ENCODE assay signal across 19 cellular contexts in genomic region chr7:6016653-6016966, GRCh38. TPM values are rescaled to one million over a fixed set of nuclear protein-coding genes. Genes with fewer than 3 reads are reported as not detected.
DNase-seq lines count a peak whose midpoint lies in the region; ATAC-seq and TF ChIP-seq lines count a peak whose summit lies in the region.
"Had no signal": no experiment of that assay in that cellular context is flagged by ENCODE, and none has a peak within 500 bp of the region (broad histone marks: within the 10 kb centered on the region; RNA-seq: fewer than 3 reads in every experiment).

No MANE protein-coding gene starts in this region.

- peak overlapping the region; percentile 98; the same call in 1 of the 2 replicates for H3K27ac ChIP-seq in IMR-90 (ENCODE audit: insufficient read depth, low read length)
- peak overlapping the region; percentile 23 to 96 (median 66) for H3K27ac ChIP-seq in sigmoid colon
- no peak overlapping the region for H3K27ac ChIP-seq in ovary
- H3K27ac ChIP-seq: KMS-11, WERI-Rb-1 had no signal

- peaks cover 40% of the 10 kb centered on the region for H3K36me3 ChIP-seq in IMR-90 (ENCODE audit: control insufficient read depth, insufficient read depth, low read length)
- peaks cover 10 to 55% (median 28%) of the 10 kb centered on the region in 4 donors for H3K36me3 ChIP-seq in sigmoid colon
- no peaks in the 10 kb centered on the region for H3K36me3 ChIP-seq in ovary

- H2BK15ac ChIP-seq in IMR-90 (ENCODE audit: low read depth, low read length) = peak overlapping the region; percentile 50; the same call in 2 of the 3 replicates

- H3K36me3 Mint-ChIP-seq in T-helper 1 cell treated with Interleukin-12 subunit alpha and Interleukin-12 subunit beta and Interleukin-4 antibody, amounts not matched to agents 30 μg/mL and 1 μg/mL, for 36 hours (ENCODE audit: low read depth) = peaks cover 33% of the 10 kb centered on the region
- peaks cover 72% of the 10 kb centered on the region for H3K36me3 Mint-ChIP-seq in brain

- H3K27me3 ChIP-seq in IMR-90 (ENCODE audit: control insufficient read depth, insufficient read depth, low read length) = no peaks in the 10 kb centered on the region
- no peaks in the 10 kb centered on the region for H3K27me3 ChIP-seq in sigmoid colon
- H3K27me3 ChIP-seq in ovary = no peaks in the 10 kb centered on the region
- H3K27me3 ChIP-seq: heart left ventricle, SJSA1, testis had no signal

- H2BK120ac ChIP-seq in IMR-90 (ENCODE audit: low read depth, low read length) = peak overlapping the region; percentile 98

- H3K4me1 Mint-ChIP-seq in T-helper 1 cell treated with Interleukin-12 subunit alpha and Interleukin-12 subunit beta and Interleukin-4 antibody, amounts not matched to agents 30 μg/mL and 1 μg/mL, for 36 hours (ENCODE audit: low read depth) = peaks cover 11% of the 10 kb centered on the region
- H3K4me1 Mint-ChIP-seq in brain = peaks cover 36% of the 10 kb centered on the region

- peak overlapping the region; percentile 86 for H2AK9ac ChIP-seq in IMR-90 (replicated peaks; ENCODE audit: low read depth, low read length, poor library complexity)

- no peak for TF ChIP-seq EP300 in sigmoid colon (IDR thresholded peaks at IDR 0.05)
- TF ChIP-seq EP300 in ovary (IDR thresholded peaks at IDR 0.05) = no peak

- peak overlapping the region; percentile 66; the same call in 1 of the 2 replicates for H3K9ac ChIP-seq in IMR-90 (ENCODE audit: low read depth, low read length)
- H3K9ac ChIP-seq: KMS-11 had no signal

- no peak overlapping the region for H2AFZ ChIP-seq in IMR-90 (replicated peaks; ENCODE audit: low read length, poor library complexity)

- H4K20me1 ChIP-seq in IMR-90 (ENCODE audit: insufficient read depth, low read length) = no peaks in the 10 kb centered on the region

- H3K4me1 ChIP-seq in IMR-90 (ENCODE audit: control insufficient read depth, insufficient read depth, low read length) (peaks cover 11% of the 10 kb centered on the region), sigmoid colon (peaks cover 0 to 42% (median 22%) of the 10 kb centered on the region in 4 donors), ovary (ENCODE audit: insufficient read depth) (peaks cover 3% of the 10 kb centered on the region)
- H3K4me1 ChIP-seq: SJSA1 had no signal

- H4K91ac ChIP-seq in IMR-90 (ENCODE audit: insufficient read depth, low read depth, low read length) = peak overlapping the region; percentile 100

- peak overlapping the region; percentile 82 to 99; a peak in 3 of 4 replicates for H4K8ac ChIP-seq in IMR-90 (ENCODE audit: low read depth in 2 of 2, low read length in 2 of 2)

- CTCF ChIA-PET in IMR-90 (lab: Yijun Ruan, JAX) = no interaction called here

- intact Hi-C loops in IMR-90 (cut with micrococcal nuclease) (loop anchor here (5.0 kb wide), 1 partner anchor 36 kb away; no protein-coding TSS in a partner anchor), sigmoid colon (cut with DNase I) (no loop called here), ovary (cut with DNase I) (no loop called here)

- TF ChIP-seq POLR2A in IMR-90 (IDR thresholded peaks at IDR 0.05; ENCODE audit: low read depth, low read length) = no peak
- no peak for TF ChIP-seq POLR2A in sigmoid colon (IDR thresholded peaks at IDR 0.05)
- no peak for TF ChIP-seq POLR2A in ovary (IDR thresholded peaks at IDR 0.05)
- TF ChIP-seq POLR2A in erythroblast (IDR thresholded peaks at IDR 0.05; ENCODE audit: low read length) = no peak

- peak overlapping the region; percentile 94; the same call in 1 of the 2 replicates for H3K23ac ChIP-seq in IMR-90 (ENCODE audit: low read depth, low read length)

- TF ChIP-seq CTCF in IMR-90 (conservative IDR thresholded peaks at IDR 0.05; ENCODE audit: low read depth, low read length) (no peak), brain (conservative IDR thresholded peaks at IDR 0.05) (no peak), sigmoid colon (IDR thresholded peaks at IDR 0.05) (no peak), ovary (IDR thresholded peaks at IDR 0.05) (no peak)

- H3K4me3 ChIP-seq in IMR-90 (ENCODE audit: insufficient read depth, low read depth, low read length) (no peak overlapping the region), sigmoid colon (no peak overlapping the region), ovary (no peak overlapping the region)
- H3K4me3 ChIP-seq: heart left ventricle, SJSA1, skin epidermis, testis had no signal

- H3K56ac ChIP-seq in IMR-90 (ENCODE audit: extremely low read depth, insufficient read depth, low read length) = peak overlapping the region; percentile 86; the same call in 1 of the 2 replicates

- H2AK5ac ChIP-seq in IMR-90 (ENCODE audit: low read depth, low read length) = peak overlapping the region; percentile 89; the same call in 1 of the 2 replicates

- no peak for TF ChIP-seq RAD21 in IMR-90 (IDR thresholded peaks at IDR 0.05; ENCODE audit: low read length)

- H3K9me1 ChIP-seq in IMR-90 (ENCODE audit: insufficient read depth, low read length) = peaks cover 11% of the 10 kb centered on the region

- no peaks in the 10 kb centered on the region for H3K9me3 Mint-ChIP-seq in T-helper 1 cell treated with Interleukin-12 subunit alpha and Interleukin-12 subunit beta and Interleukin-4 antibody, amounts not matched to agents 30 μg/mL and 1 μg/mL, for 36 hours
- H3K9me3 Mint-ChIP-seq in brain = no peaks in the 10 kb centered on the region
- H3K9me3 Mint-ChIP-seq: activated T-helper 1 cell treated with anti-CD3 and anti-CD28 coated beads, Interleukin-12 subunit alpha, Interleukin-12 subunit beta, Interleukin-2, Interleukin-4 antibody, amounts not matched to agents 30 ng/mL and 10 ng/mL and 1 ng/mL, durations not matched to agents 14 hours and 24 hours and 36 hours; naive thymus-derived CD8-positive, alpha-beta T cell had no signal

- no TSS peak for BruUV-seq in IMR-90 (replicated peaks; lab: Mats Ljungman, UMichigan)

- H2BK5ac ChIP-seq in IMR-90 (ENCODE audit: low read depth, low read length, poor library complexity, severe bottlenecking) = peak overlapping the region; percentile 80

- WGBS in IMR-90 (ENCODE audit: extremely low coverage in 2 of 2, insufficient read length in 1 of 2), 2 experiments = 100% methylated on average over 2 of the region's 8 CpGs; no CpG with 5 or more reads in 1 of the 2 experiments
- 95 to 96% methylated on average over 8 of the region's 8 CpGs for WGBS in sigmoid colon, 2 donors
- WGBS in ovary, 3 donors = 92 to 94% (median 93%) methylated on average over 8 of the region's 8 CpGs

- H3K4me3 Mint-ChIP-seq in T-helper 1 cell treated with Interleukin-12 subunit alpha and Interleukin-12 subunit beta and Interleukin-4 antibody, amounts not matched to agents 30 μg/mL and 1 μg/mL, for 36 hours = no peak overlapping the region
- H3K4me3 Mint-ChIP-seq in brain = peak overlapping the region in 2 of 5 experiments; percentile 45 to 48
- H3K4me3 Mint-ChIP-seq: activated T-helper 1 cell treated with anti-CD3 and anti-CD28 coated beads, Interleukin-12 subunit alpha, Interleukin-12 subunit beta, Interleukin-2, Interleukin-4 antibody, amounts not matched to agents 30 ng/mL and 10 ng/mL and 1 ng/mL, durations not matched to agents 14 hours and 24 hours and 36 hours; naive thymus-derived CD8-positive, alpha-beta T cell had no signal

- POLR2A ChIA-PET in IMR-90 (lab: Charles Lee; ENCODE audit: unreplicated experiment) = no interaction called here

- H3K14ac ChIP-seq in IMR-90 (replicated peaks; ENCODE audit: low read depth, low read length) = peak overlapping the region; percentile 93

- H3K4me2 ChIP-seq in IMR-90 (ENCODE audit: low read depth, low read length) = no peak overlapping the region
- H3K4me2 ChIP-seq: KMS-11 had no signal

- dilution Hi-C loops in IMR-90 (cut with HindIII; ENCODE audit: low sequenced_read_pairs, unreplicated experiment) = no loop called here

- H3K9me3 ChIP-seq in IMR-90 (ENCODE audit: control insufficient read depth, insufficient read depth, low read length) = no peaks in the 10 kb centered on the region
- H3K9me3 ChIP-seq in sigmoid colon = no peaks in the 10 kb centered on the region
- no peaks in the 10 kb centered on the region for H3K9me3 ChIP-seq in ovary
- H3K9me3 ChIP-seq: heart left ventricle, SJSA1, testis had no signal

- DNase-seq in T-helper 1 cell (no peak), IMR-90 (no peak), sigmoid colon (no peak), ovary (no peak), GM03348 (ENCODE audit: low spot score) (no peak), erythroblast (lab: John Stamatoyannopoulos, UW) (no peak)
- DNase-seq: DMS153; heart left ventricle; left colon; naive thymus-derived CD8-positive, alpha-beta T cell; testis; WERI-Rb-1 had no signal

- peak overlapping the region; percentile 90 for H4K5ac ChIP-seq in IMR-90 (ENCODE audit: low read depth, low read length)

- ATAC-seq in IMR-90 (ENCODE audit: low read depth) = no peak
- ATAC-seq: left colon; naive thymus-derived CD8-positive, alpha-beta T cell had no signal

- peak overlapping the region; percentile 26 for H3K27ac Mint-ChIP-seq in T-helper 1 cell treated with Interleukin-12 subunit alpha and Interleukin-12 subunit beta and Interleukin-4 antibody, amounts not matched to agents 30 μg/mL and 1 μg/mL, for 36 hours
- H3K27ac Mint-ChIP-seq in brain = peak overlapping the region; percentile 82 to 99 (median 90)

- peak overlapping the region; percentile 94 for H2BK20ac ChIP-seq in IMR-90 (ENCODE audit: low read depth, low read length)

- H3K4ac ChIP-seq in IMR-90 (ENCODE audit: low read depth, low read length) = peak overlapping the region; percentile 97

- H3K27me3 Mint-ChIP-seq in T-helper 1 cell treated with Interleukin-12 subunit alpha and Interleukin-12 subunit beta and Interleukin-4 antibody, amounts not matched to agents 30 μg/mL and 1 μg/mL, for 36 hours (ENCODE audit: low read depth) = no peaks in the 10 kb centered on the region
- peaks cover under 1% of the 10 kb centered on the region for H3K27me3 Mint-ChIP-seq in brain
- H3K27me3 Mint-ChIP-seq: naive thymus-derived CD8-positive, alpha-beta T cell had no signal

- in situ Hi-C loops in IMR-90 (cut with MboI; ENCODE audit: low sequenced_read_pairs) = no loop called here

- H3K79me1 ChIP-seq in IMR-90 (ENCODE audit: low read depth in 1 of 2, low read length in 2 of 2) = peaks cover 9 to 46% of the 10 kb centered on the region in 2 experiments

- peak overlapping the region; percentile 95 for H3K18ac ChIP-seq in IMR-90 (ENCODE audit: low read depth, low read length)

RNA-seq across cellular contexts. Expression of gene AIMP2, which starts 7.5 kb away (rescaled TPM):
- total RNA-seq in IMR-90 (2012; rRNA removed) (46.9 and 58.6 TPM in 2 replicates), sigmoid colon (10 to 100 TPM; 21.0 to 35.1 (median 26.3) TPM), ovary (10 to 100 TPM; 16.1 to 37.1 (median 17.8) TPM)
- polyA plus RNA-seq in IMR-90 (2012; rRNA removed) (57.5 and 65.4 TPM in 2 replicates), brain (ENCODE audit: insufficient read depth, low read depth, low replicate concordance) (47.7 TPM), sigmoid colon (10 to 100 TPM; 28.8 to 59.9 (median 59.7) TPM), ovary (10 to 100 TPM; 14.1 to 18.2 TPM)
- polyA plus RNA-seq in IMR-90 (2012; cell fraction: cytosol; rRNA removed) = 42.1 and 63.2 TPM in 2 replicates
- polyA plus RNA-seq in IMR-90 (2012; cell fraction: nucleus; rRNA removed; ENCODE audit: low replicate concordance) = 16.1 and 28.1 TPM in 2 replicates

RNA-seq across cellular contexts. Expression of gene PMS2, which starts 7.8 kb away (rescaled TPM):
- total RNA-seq in IMR-90 (2012; rRNA removed) = 14.3 and 16.9 TPM in 2 replicates
- 5.5 and 6.8 TPM in 2 replicates for polyA plus RNA-seq in IMR-90 (2012; rRNA removed)
- polyA plus RNA-seq in IMR-90 (2012; cell fraction: cytosol; rRNA removed) = 1.7 and 3.4 TPM in 2 replicates
- polyA plus RNA-seq in IMR-90 (2012; cell fraction: nucleus; rRNA removed; ENCODE audit: low replicate concordance) = 2.4 and 9.8 TPM in 2 replicates
- polyA plus RNA-seq in brain (ENCODE audit: insufficient read depth, low read depth, low replicate concordance) = 11.7 TPM
- 1 to 10 TPM; 7.4 to 9.3 (median 7.6) TPM for total RNA-seq in sigmoid colon
- 1 to 10 TPM; 3.2 to 6.5 (median 3.6) TPM for polyA plus RNA-seq in sigmoid colon
- total RNA-seq in ovary = 10 to 100 TPM in 3 of 7 donors, 1 to 10 TPM in 4; 5.2 to 14.5 (median 9.0) TPM
- 10 to 100 TPM in 1 of 2 donors, 1 to 10 TPM in 1; 5.9 to 15.9 TPM for polyA plus RNA-seq in ovary

RNA-seq across cellular contexts. Expression of gene ANKRD61, which starts 14.6 kb away (rescaled TPM):
- total RNA-seq in IMR-90 (2012; rRNA removed) (under 0.01 and 0.36 TPM in 2 replicates), sigmoid colon (not detected), ovary (1 to 10 TPM in 1 of 7 donors, under 1 TPM in 1, not detected in 5; 0.57 to 1.5 TPM)
- polyA plus RNA-seq in IMR-90 (2012; rRNA removed) (0.17 and 0.32 TPM in 2 replicates), brain (ENCODE audit: insufficient read depth, low read depth, low replicate concordance) (not detected), sigmoid colon (not detected), ovary (under 1 TPM in 1 of 2 donors, not detected in 1; 0.15 TPM)
- 0.11 TPM in 1 of 2 replicates, not detected in the other for polyA plus RNA-seq in IMR-90 (2012; cell fraction: cytosol; rRNA removed)
- polyA plus RNA-seq in IMR-90 (2012; cell fraction: nucleus; rRNA removed; ENCODE audit: low replicate concordance) = 0.31 and 0.41 TPM in 2 replicates
- total RNA-seq: left colon; naive thymus-derived CD8-positive, alpha-beta T cell had no signal

RNA-seq across cellular contexts. Expression of gene EIF2AK1, which starts 42.4 kb away (rescaled TPM):
- total RNA-seq in IMR-90 (2012; rRNA removed) (35.1 and 53.9 TPM in 2 replicates), sigmoid colon (100 to 1,000 TPM in 3 of 4 donors, 10 to 100 TPM in 1; 37.6 to 181 (median 153) TPM), ovary (100 to 1,000 TPM in 1 of 7 donors, 10 to 100 TPM in 6; 54.2 to 164 (median 73.1) TPM)
- polyA plus RNA-seq in IMR-90 (2012; rRNA removed) (57.9 and 60.8 TPM in 2 replicates), brain (ENCODE audit: insufficient read depth, low read depth, low replicate concordance) (147 TPM), sigmoid colon (10 to 100 TPM; 51.7 to 92.0 (median 52.9) TPM), ovary (10 to 100 TPM; 32.5 to 82.3 TPM)
- 52.5 and 81.4 TPM in 2 replicates for polyA plus RNA-seq in IMR-90 (2012; cell fraction: cytosol; rRNA removed)
- 132 and 185 TPM in 2 replicates for polyA plus RNA-seq in IMR-90 (2012; cell fraction: nucleus; rRNA removed; ENCODE audit: low replicate concordance)

RNA-seq across cellular contexts. Expression of gene RSPH10B, which starts 46.1 kb away (rescaled TPM):
- total RNA-seq in IMR-90 (2012; rRNA removed) (under 0.01 TPM in 1 of 2 replicates, not detected in the other), sigmoid colon (under 1 TPM in 2 of 4 donors, not detected in 2; 0.16 to 0.36 TPM), ovary (1 to 10 TPM in 2 of 7 donors, under 1 TPM in 4, not detected in 1; 0.18 to 9.0 (median 0.72) TPM)
- polyA plus RNA-seq in IMR-90 (2012; rRNA removed) (not detected in 2 replicates), brain (ENCODE audit: insufficient read depth, low read depth, low replicate concordance) (not detected), sigmoid colon (under 1 TPM in 1 of 3 donors, not detected in 2; 0.09 TPM), ovary (under 1 TPM; 0.23 to 0.58 TPM)
- polyA plus RNA-seq in IMR-90 (2012; cell fraction: cytosol; rRNA removed) = not detected in 2 replicates
- polyA plus RNA-seq in IMR-90 (2012; cell fraction: nucleus; rRNA removed; ENCODE audit: low replicate concordance) = 0.07 TPM in 1 of 2 replicates, not detected in the other
- total RNA-seq: bronchial epithelial cell, left colon, SJSA1 had no signal
- polyA plus RNA-seq: naive thymus-derived CD8-positive, alpha-beta T cell had no signal

Comparison
In these comparisons a context has a peak if more than half of its experiments do, and no peak if none do; other contexts are left out.
1. H3K27ac ChIP-seq: peak in IMR-90 (single experiment) and sigmoid colon (4 of 4); none in ovary (0 of 2).